ENCODE assay signal across 8 cellular contexts in genomic region chr16:18560416-18561220, GRCh38. TPM values are rescaled to one million over a fixed set of nuclear protein-coding genes. Genes with fewer than 3 reads are reported as not detected.
DNase-seq lines count a peak whose midpoint lies in the region; ATAC-seq, FAIRE-seq and TF ChIP-seq lines count a peak whose summit lies in the region.
"Not testable (repeated sequence)": the region's sequence is repeated elsewhere in the genome, so short reads cannot be mapped to it uniquely, and the experiment has no call there.

No MANE protein-coding gene starts in this region.

- H3K4me1 ChIP-seq in A549; OCI-LY3 (ENCODE audit: low read length); breast epithelium; smooth muscle cell (ENCODE audit: low read depth): not testable (repeated sequence)

- intact Hi-C loops in breast epithelium (cut with DNase I; ENCODE audit: low total_unique reads): not testable (repeated sequence)

- H3K9me3 Mint-ChIP-seq in activated CD8-positive, alpha-beta T cell treated with anti-CD3 and anti-CD28 coated beads, Interleukin-2, amount 10 ng/mL, durations not matched to agents 7 days and 5 days (ENCODE audit: insufficient read depth); mesothelial cell of epicardium: not testable (repeated sequence)

- not testable (repeated sequence) for H4K20me1 ChIP-seq in OCI-LY3 (ENCODE audit: insufficient read depth, low read length); smooth muscle cell (ENCODE audit: low read depth)

- H3K27me3 ChIP-seq in OCI-LY3 (ENCODE audit: low read depth, low read length); breast epithelium; smooth muscle cell (ENCODE audit: low read depth): not testable (repeated sequence)

- not testable (repeated sequence) for H3K36me3 ChIP-seq in OCI-LY3 (replicated peaks; ENCODE audit: low read depth, low read length); breast epithelium; smooth muscle cell (ENCODE audit: low read depth)

- peak overlapping the region; percentile 55 for H3K4me3 ChIP-seq in A549
- H3K4me3 ChIP-seq in GM12864 (ENCODE audit: low read depth, low read length): peak overlapping the region; percentile 57
- peak overlapping the region; percentile 73 for H3K4me3 ChIP-seq in OCI-LY3 (ENCODE audit: low read length)
- peak overlapping the region; percentile 49 to 72 (median 59) for H3K4me3 ChIP-seq in breast epithelium
- peak overlapping the region; percentile 44 to 56 for H3K4me3 ChIP-seq in foreskin fibroblast (ENCODE audit: low read depth in 1 of 2, low read length in 2 of 2)
- peak overlapping the region; percentile 58 for H3K4me3 ChIP-seq in smooth muscle cell

- H3K36me3 Mint-ChIP-seq in activated CD8-positive, alpha-beta T cell treated with anti-CD3 and anti-CD28 coated beads, Interleukin-2, amount 10 ng/mL, durations not matched to agents 7 days and 5 days (ENCODE audit: low read depth): peaks cover 11% of the 10 kb centered on the region
- H3K36me3 Mint-ChIP-seq in mesothelial cell of epicardium: not testable (repeated sequence)

- H3F3A ChIP-seq in smooth muscle cell (ENCODE audit: low read depth): not testable (repeated sequence)

- H3K27me3 Mint-ChIP-seq in activated CD8-positive, alpha-beta T cell treated with anti-CD3 and anti-CD28 coated beads, Interleukin-2, amount 10 ng/mL, durations not matched to agents 7 days and 5 days (ENCODE audit: low read depth); mesothelial cell of epicardium (ENCODE audit: low read depth): not testable (repeated sequence)

- TF ChIP-seq EP300 in A549 (IDR thresholded peaks at IDR 0.05): not testable (repeated sequence)

- peak overlapping the region; percentile 46 for H3K27ac Mint-ChIP-seq in activated CD8-positive, alpha-beta T cell treated with anti-CD3 and anti-CD28 coated beads, Interleukin-2, amount 10 ng/mL, durations not matched to agents 7 days and 5 days
- not testable (repeated sequence) for H3K27ac Mint-ChIP-seq in mesothelial cell of epicardium

- WGBS in A549 (ENCODE audit: missing lambda C conversion rate): 53% methylated on average over 14 of the region's 16 CpGs
- WGBS in smooth muscle cell (ENCODE audit: low lambda C conversion rate): 53% methylated on average over 13 of the region's 16 CpGs

- TF ChIP-seq RAD21 in A549 (conservative IDR thresholded peaks at IDR 0.05 in 1 of 2, IDR thresholded peaks at IDR 0.05 in 1 of 2): not testable (repeated sequence)

- TF ChIP-seq CTCF in A549 (IDR thresholded peaks at IDR 0.05); GM12864 (IDR thresholded peaks at IDR 0.05; ENCODE audit: low read depth, low read length, missing control alignments); OCI-LY3 (IDR thresholded peaks at IDR 0.05; ENCODE audit: low read depth, low read length); breast epithelium (IDR thresholded peaks at IDR 0.05); foreskin fibroblast (IDR thresholded peaks at IDR 0.05; ENCODE audit: low read depth, low read length); mesothelial cell of epicardium (IDR thresholded peaks at IDR 0.05; ENCODE audit: unreplicated experiment); smooth muscle cell (IDR thresholded peaks at IDR 0.05; ENCODE audit: borderline replicate concordance, insufficient read depth, poor library complexity, severe bottlenecking): not testable (repeated sequence)

- not testable (repeated sequence) for ATAC-seq in A549; activated CD8-positive, alpha-beta T cell treated with anti-CD3 and anti-CD28 coated beads, Interleukin-2, amount 10 ng/mL, durations not matched to agents 7 days and 5 days

- H3K4me1 Mint-ChIP-seq in activated CD8-positive, alpha-beta T cell treated with anti-CD3 and anti-CD28 coated beads, Interleukin-2, amount 10 ng/mL, durations not matched to agents 7 days and 5 days (ENCODE audit: low read depth): peaks cover 16% of the 10 kb centered on the region
- H3K4me1 Mint-ChIP-seq in mesothelial cell of epicardium: not testable (repeated sequence)

- not testable (repeated sequence) for H3K9me3 ChIP-seq in A549; OCI-LY3 (ENCODE audit: insufficient read depth, low read length); breast epithelium; smooth muscle cell (replicated peaks; ENCODE audit: low read depth)

- DNase-seq in A549 (ENCODE audit: low read depth in 1 of 2, low spot score in 1 of 2); GM12864 (ENCODE audit: low read depth); activated CD8-positive, alpha-beta T cell treated with anti-CD3 and anti-CD28 coated beads, Interleukin-2, amount 10 ng/mL, durations not matched to agents 7 days and 5 days; breast epithelium (ENCODE audit: low spot score in 2 of 2); mesothelial cell of epicardium (ENCODE audit: low spot score in 2 of 2, unreplicated experiment in 2 of 2); smooth muscle cell (lab: John Stamatoyannopoulos, UW; ENCODE audit: unreplicated experiment): not testable (repeated sequence)
- peak in 1 of 2 donors; percentile 2 for DNase-seq in foreskin fibroblast

- CTCF ChIA-PET in A549 (lab: Yijun Ruan, JAX); activated CD8-positive, alpha-beta T cell treated with anti-CD3 and anti-CD28 coated beads, Interleukin-2, amount 10 ng/mL, durations not matched to agents 7 days and 5 days (lab: Charles Lee): not testable (repeated sequence)

- FAIRE-seq in A549 (lab: Jason Lieb, UNC): not testable (repeated sequence)

- H2AFZ ChIP-seq in OCI-LY3 (ENCODE audit: low read depth, low read length); smooth muscle cell (ENCODE audit: low read depth): not testable (repeated sequence)

- POLR2A ChIA-PET in A549 (lab: Yijun Ruan, JAX); activated CD8-positive, alpha-beta T cell treated with anti-CD3 and anti-CD28 coated beads, Interleukin-2, amount 10 ng/mL, durations not matched to agents 7 days and 5 days (lab: Charles Lee): not testable (repeated sequence)

- H3K4me2 ChIP-seq in A549 (peak overlapping the region; percentile 69), OCI-LY3 (ENCODE audit: low read length) (peak overlapping the region; percentile 75), smooth muscle cell (peak overlapping the region; percentile 84)

- H3K9ac ChIP-seq in OCI-LY3 (ENCODE audit: low read length): peak overlapping the region; percentile 47
- not testable (repeated sequence) for H3K9ac ChIP-seq in smooth muscle cell (ENCODE audit: low read depth)

- H3K79me2 ChIP-seq in OCI-LY3 (ENCODE audit: low read length): peaks cover 26% of the 10 kb centered on the region
- not testable (repeated sequence) for H3K79me2 ChIP-seq in smooth muscle cell (ENCODE audit: low read depth)

- TF ChIP-seq POLR2A in A549 (IDR thresholded peaks at IDR 0.05; ENCODE audit: low read length); breast epithelium (IDR thresholded peaks at IDR 0.05): not testable (repeated sequence)

- 0 out of 6 replicates have a peak overlapping the region, but pooled peaks of 1 of the 2 experiments have one; percentile 54 for H3K27ac ChIP-seq in A549
- not testable (repeated sequence) for H3K27ac ChIP-seq in OCI-LY3 (ENCODE audit: low read length); breast epithelium; smooth muscle cell (ENCODE audit: low read depth)

- H3K4me3 Mint-ChIP-seq in activated CD8-positive, alpha-beta T cell treated with anti-CD3 and anti-CD28 coated beads, Interleukin-2, amount 10 ng/mL, durations not matched to agents 7 days and 5 days: peak overlapping the region; percentile 72
- peak overlapping the region; percentile 37 for H3K4me3 Mint-ChIP-seq in mesothelial cell of epicardium

RNA-seq across cellular contexts. Expression of gene NOMO2, which starts 1.3 kb away (rescaled TPM):
- polyA plus RNA-seq in A549 (2011; rRNA removed) (123 and 151 TPM in 2 replicates), A549 (2017; fragmentation: RNase III; extraction: RNeasy Plus Mini Kit Qiagen cat#74134 plus additional on column Dnase treatment) (95.8 to 99.8 TPM (median 96.0 TPM) in 3 replicates), smooth muscle cell (114 and 125 TPM in 2 replicates)
- polyA plus RNA-seq in A549 (2012; cell fraction: cytosol; rRNA removed): 81.5 and 89.0 TPM in 2 replicates
- 175 and 209 TPM in 2 replicates for polyA plus RNA-seq in A549 (2012; cell fraction: nucleus; rRNA removed)
- 270 and 371 TPM in 2 replicates for polyA minus RNA-seq in A549 (2011; rRNA and poly(A)+ RNA removed)
- 10 to 100 TPM; 89.4 to 97.8 TPM for total RNA-seq in activated CD8-positive, alpha-beta T cell treated with anti-CD3 and anti-CD28 coated beads, Interleukin-2, amount 10 ng/mL, durations not matched to agents 7 days and 5 days
- total RNA-seq in breast epithelium (10 to 100 TPM; 39.5 to 67.2 (median 49.3) TPM), mesothelial cell of epicardium (73.8 to 80.3 TPM (median 74.4 TPM) in 3 replicates), smooth muscle cell (67.7 and 87.1 TPM in 2 replicates)
